Comparison of ENCODE assay signal across 1 cellular context in the genomic region with DNA sequence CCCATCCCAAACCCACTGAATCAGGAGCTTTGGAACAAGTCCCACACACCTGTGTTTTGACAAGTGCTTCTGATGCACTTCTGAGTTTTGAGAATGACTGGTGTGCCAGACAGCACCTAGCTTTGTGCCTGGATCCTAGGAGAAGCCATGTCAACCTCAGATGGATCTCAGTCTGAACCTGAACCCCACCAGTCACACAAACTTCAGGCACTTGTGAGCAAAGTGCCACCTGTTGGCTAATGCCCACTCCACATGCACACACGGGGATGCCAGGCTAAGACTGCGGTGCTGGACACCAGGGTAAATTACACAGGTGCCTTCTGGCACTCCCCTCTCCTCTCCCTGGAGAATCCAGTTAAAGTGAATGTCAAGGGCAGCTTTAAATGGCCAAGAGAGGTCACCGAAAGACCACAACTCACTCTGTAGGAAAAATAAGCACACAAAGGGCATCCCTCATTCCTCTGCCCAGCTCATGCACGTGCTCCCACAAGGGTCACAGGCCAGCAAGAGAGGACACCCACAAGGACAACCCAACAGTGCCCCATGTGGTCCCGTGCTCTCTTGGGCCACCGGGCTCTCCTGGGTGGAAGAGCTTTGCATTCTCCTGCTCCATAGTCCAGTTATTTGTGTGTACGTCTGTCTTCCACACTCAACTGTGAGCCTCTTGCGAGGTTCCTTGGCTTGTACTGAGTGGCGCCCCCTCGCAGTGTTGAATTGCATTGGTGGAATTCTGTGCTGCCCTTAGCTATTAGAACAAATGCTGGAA.
TF ChIP-seq lines count a peak whose summit lies in the region.

No MANE protein-coding gene starts in this region.

TF ChIP-seq in HepG2, 621 proteins besides CTCF, POLR2A, EP300 and RAD21 (continues in another document):
- no peak for TF ChIP-seq KMT2A (CRISPR knock-in tag; IDR thresholded peaks at IDR 0.05)
- TF ChIP-seq, protein P1, sequence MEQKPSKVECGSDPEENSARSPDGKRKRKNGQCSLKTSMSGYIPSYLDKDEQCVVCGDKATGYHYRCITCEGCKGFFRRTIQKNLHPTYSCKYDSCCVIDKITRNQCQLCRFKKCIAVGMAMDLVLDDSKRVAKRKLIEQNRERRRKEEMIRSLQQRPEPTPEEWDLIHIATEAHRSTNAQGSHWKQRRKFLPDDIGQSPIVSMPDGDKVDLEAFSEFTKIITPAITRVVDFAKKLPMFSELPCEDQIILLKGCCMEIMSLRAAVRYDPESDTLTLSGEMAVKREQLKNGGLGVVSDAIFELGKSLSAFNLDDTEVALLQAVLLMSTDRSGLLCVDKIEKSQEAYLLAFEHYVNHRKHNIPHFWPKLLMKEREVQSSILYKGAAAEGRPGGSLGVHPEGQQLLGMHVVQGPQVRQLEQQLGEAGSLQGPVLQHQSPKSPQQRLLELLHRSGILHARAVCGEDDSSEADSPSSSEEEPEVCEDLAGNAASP (CRISPR knock-in tag; IDR thresholded peaks at IDR 0.05; ENCODE audit: borderline replicate concordance): peak; percentile 44; the same call in 1 of the 2 replicates
- peak; percentile 46 for TF ChIP-seq XRCC5 (optimal IDR thresholded peaks at IDR 0.05; ENCODE audit: low read length)
- no peak for TF ChIP-seq FOXJ3 (CRISPR knock-in tag; IDR thresholded peaks at IDR 0.05; ENCODE audit: borderline replicate concordance)
- TF ChIP-seq, protein P2, sequence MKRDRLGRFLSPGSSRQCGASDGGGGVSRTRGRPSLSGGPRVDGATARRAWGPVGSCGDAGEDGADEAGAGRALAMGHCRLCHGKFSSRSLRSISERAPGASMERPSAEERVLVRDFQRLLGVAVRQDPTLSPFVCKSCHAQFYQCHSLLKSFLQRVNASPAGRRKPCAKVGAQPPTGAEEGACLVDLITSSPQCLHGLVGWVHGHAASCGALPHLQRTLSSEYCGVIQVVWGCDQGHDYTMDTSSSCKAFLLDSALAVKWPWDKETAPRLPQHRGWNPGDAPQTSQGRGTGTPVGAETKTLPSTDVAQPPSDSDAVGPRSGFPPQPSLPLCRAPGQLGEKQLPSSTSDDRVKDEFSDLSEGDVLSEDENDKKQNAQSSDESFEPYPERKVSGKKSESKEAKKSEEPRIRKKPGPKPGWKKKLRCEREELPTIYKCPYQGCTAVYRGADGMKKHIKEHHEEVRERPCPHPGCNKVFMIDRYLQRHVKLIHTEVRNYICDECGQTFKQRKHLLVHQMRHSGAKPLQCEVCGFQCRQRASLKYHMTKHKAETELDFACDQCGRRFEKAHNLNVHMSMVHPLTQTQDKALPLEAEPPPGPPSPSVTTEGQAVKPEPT (CRISPR knock-in tag; IDR thresholded peaks at IDR 0.05; ENCODE audit: low read depth): no peak
- TF ChIP-seq NR2F6 (IDR thresholded peaks at IDR 0.05): peak; percentile 82
- TF ChIP-seq NR2F6 (CRISPR knock-in tag; IDR thresholded peaks at IDR 0.05): peak; percentile 82
- no peak for TF ChIP-seq ZNF484 (CRISPR knock-in tag; IDR thresholded peaks at IDR 0.05; ENCODE audit: borderline replicate concordance, low read depth)
- peak; percentile 50; the same call in 1 of the 2 replicates for TF ChIP-seq HOXA3 (CRISPR knock-in tag; IDR thresholded peaks at IDR 0.05)
- TF ChIP-seq, protein P3, sequence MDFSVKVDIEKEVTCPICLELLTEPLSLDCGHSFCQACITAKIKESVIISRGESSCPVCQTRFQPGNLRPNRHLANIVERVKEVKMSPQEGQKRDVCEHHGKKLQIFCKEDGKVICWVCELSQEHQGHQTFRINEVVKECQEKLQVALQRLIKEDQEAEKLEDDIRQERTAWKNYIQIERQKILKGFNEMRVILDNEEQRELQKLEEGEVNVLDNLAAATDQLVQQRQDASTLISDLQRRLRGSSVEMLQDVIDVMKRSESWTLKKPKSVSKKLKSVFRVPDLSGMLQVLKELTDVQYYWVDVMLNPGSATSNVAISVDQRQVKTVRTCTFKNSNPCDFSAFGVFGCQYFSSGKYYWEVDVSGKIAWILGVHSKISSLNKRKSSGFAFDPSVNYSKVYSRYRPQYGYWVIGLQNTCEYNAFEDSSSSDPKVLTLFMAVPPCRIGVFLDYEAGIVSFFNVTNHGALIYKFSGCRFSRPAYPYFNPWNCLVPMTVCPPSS (IDR thresholded peaks at IDR 0.05): no peak
- no peak for TF ChIP-seq KAT8 (CRISPR knock-in tag; IDR thresholded peaks at IDR 0.05)
- TF ChIP-seq ZNF264 (CRISPR knock-in tag; IDR thresholded peaks at IDR 0.05): no peak
- TF ChIP-seq, protein P4, sequence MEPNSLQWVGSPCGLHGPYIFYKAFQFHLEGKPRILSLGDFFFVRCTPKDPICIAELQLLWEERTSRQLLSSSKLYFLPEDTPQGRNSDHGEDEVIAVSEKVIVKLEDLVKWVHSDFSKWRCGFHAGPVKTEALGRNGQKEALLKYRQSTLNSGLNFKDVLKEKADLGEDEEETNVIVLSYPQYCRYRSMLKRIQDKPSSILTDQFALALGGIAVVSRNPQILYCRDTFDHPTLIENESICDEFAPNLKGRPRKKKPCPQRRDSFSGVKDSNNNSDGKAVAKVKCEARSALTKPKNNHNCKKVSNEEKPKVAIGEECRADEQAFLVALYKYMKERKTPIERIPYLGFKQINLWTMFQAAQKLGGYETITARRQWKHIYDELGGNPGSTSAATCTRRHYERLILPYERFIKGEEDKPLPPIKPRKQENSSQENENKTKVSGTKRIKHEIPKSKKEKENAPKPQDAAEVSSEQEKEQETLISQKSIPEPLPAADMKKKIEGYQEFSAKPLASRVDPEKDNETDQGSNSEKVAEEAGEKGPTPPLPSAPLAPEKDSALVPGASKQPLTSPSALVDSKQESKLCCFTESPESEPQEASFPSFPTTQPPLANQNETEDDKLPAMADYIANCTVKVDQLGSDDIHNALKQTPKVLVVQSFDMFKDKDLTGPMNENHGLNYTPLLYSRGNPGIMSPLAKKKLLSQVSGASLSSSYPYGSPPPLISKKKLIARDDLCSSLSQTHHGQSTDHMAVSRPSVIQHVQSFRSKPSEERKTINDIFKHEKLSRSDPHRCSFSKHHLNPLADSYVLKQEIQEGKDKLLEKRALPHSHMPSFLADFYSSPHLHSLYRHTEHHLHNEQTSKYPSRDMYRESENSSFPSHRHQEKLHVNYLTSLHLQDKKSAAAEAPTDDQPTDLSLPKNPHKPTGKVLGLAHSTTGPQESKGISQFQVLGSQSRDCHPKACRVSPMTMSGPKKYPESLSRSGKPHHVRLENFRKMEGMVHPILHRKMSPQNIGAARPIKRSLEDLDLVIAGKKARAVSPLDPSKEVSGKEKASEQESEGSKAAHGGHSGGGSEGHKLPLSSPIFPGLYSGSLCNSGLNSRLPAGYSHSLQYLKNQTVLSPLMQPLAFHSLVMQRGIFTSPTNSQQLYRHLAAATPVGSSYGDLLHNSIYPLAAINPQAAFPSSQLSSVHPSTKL (CRISPR knock-in tag; IDR thresholded peaks at IDR 0.05): peak; percentile 49
- TF ChIP-seq MED1 (CRISPR knock-in tag; IDR thresholded peaks at IDR 0.05): peak; percentile 44; the same call in 1 of the 2 replicates
- TF ChIP-seq, protein P5, sequence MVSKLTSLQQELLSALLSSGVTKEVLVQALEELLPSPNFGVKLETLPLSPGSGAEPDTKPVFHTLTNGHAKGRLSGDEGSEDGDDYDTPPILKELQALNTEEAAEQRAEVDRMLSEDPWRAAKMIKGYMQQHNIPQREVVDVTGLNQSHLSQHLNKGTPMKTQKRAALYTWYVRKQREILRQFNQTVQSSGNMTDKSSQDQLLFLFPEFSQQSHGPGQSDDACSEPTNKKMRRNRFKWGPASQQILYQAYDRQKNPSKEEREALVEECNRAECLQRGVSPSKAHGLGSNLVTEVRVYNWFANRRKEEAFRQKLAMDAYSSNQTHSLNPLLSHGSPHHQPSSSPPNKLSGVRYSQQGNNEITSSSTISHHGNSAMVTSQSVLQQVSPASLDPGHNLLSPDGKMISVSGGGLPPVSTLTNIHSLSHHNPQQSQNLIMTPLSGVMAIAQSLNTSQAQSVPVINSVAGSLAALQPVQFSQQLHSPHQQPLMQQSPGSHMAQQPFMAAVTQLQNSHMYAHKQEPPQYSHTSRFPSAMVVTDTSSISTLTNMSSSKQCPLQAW (CRISPR knock-in tag; IDR thresholded peaks at IDR 0.05): peak; percentile 51
- peak; percentile 43; the same call in 1 of the 2 replicates for TF ChIP-seq GATAD2A (CRISPR knock-in tag; IDR thresholded peaks at IDR 0.05)
- TF ChIP-seq, protein P6, sequence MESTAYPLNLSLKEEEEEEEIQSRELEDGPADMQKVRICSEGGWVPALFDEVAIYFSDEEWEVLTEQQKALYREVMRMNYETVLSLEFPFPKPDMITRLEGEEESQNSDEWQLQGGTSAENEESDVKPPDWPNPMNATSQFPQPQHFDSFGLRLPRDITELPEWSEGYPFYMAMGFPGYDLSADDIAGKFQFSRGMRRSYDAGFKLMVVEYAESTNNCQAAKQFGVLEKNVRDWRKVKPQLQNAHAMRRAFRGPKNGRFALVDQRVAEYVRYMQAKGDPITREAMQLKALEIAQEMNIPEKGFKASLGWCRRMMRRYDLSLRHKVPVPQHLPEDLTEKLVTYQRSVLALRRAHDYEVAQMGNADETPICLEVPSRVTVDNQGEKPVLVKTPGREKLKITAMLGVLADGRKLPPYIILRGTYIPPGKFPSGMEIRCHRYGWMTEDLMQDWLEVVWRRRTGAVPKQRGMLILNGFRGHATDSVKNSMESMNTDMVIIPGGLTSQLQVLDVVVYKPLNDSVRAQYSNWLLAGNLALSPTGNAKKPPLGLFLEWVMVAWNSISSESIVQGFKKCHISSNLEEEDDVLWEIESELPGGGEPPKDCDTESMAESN (CRISPR knock-in tag; conservative IDR thresholded peaks at IDR 0.05): 0 out of 2 replicates have a peak, but pooled peaks have one; percentile 37
- TF ChIP-seq ADNP (CRISPR knock-in tag; IDR thresholded peaks at IDR 0.05): 0 out of 2 replicates have a peak, but pooled peaks have one; percentile 32
- TF ChIP-seq MAZ (IDR thresholded peaks at IDR 0.05; ENCODE audit: borderline replicate concordance, low read depth, low read length): no peak
- TF ChIP-seq MAZ (CRISPR knock-in tag; IDR thresholded peaks at IDR 0.05; ENCODE audit: low read depth): peak; percentile 29; the same call in 1 of the 2 replicates
- no peak for TF ChIP-seq NONO (IDR thresholded peaks at IDR 0.05)
- no peak for TF ChIP-seq NONO (CRISPR knock-in tag; conservative IDR thresholded peaks at IDR 0.05)
- TF ChIP-seq, protein P7, sequence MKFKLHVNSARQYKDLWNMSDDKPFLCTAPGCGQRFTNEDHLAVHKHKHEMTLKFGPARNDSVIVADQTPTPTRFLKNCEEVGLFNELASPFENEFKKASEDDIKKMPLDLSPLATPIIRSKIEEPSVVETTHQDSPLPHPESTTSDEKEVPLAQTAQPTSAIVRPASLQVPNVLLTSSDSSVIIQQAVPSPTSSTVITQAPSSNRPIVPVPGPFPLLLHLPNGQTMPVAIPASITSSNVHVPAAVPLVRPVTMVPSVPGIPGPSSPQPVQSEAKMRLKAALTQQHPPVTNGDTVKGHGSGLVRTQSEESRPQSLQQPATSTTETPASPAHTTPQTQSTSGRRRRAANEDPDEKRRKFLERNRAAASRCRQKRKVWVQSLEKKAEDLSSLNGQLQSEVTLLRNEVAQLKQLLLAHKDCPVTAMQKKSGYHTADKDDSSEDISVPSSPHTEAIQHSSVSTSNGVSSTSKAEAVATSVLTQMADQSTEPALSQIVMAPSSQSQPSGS (CRISPR knock-in tag; IDR thresholded peaks at IDR 0.05): no peak
- TF ChIP-seq ZNF224 (CRISPR knock-in tag; IDR thresholded peaks at IDR 0.05): 0 out of 2 replicates have a peak, but pooled peaks have one; percentile 62
- TF ChIP-seq PHB2 (IDR thresholded peaks at IDR 0.05; ENCODE audit: partially characterized antibody): no peak
- TF ChIP-seq RXRB (CRISPR knock-in tag; IDR thresholded peaks at IDR 0.05; ENCODE audit: borderline replicate concordance): no peak
- TF ChIP-seq, protein P8, sequence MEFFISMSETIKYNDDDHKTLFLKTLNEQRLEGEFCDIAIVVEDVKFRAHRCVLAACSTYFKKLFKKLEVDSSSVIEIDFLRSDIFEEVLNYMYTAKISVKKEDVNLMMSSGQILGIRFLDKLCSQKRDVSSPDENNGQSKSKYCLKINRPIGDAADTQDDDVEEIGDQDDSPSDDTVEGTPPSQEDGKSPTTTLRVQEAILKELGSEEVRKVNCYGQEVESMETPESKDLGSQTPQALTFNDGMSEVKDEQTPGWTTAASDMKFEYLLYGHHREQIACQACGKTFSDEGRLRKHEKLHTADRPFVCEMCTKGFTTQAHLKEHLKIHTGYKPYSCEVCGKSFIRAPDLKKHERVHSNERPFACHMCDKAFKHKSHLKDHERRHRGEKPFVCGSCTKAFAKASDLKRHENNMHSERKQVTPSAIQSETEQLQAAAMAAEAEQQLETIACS (CRISPR knock-in tag; IDR thresholded peaks at IDR 0.05): no peak
- TF ChIP-seq, protein P9, sequence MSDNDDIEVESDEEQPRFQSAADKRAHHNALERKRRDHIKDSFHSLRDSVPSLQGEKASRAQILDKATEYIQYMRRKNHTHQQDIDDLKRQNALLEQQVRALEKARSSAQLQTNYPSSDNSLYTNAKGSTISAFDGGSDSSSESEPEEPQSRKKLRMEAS (IDR thresholded peaks at IDR 0.05): peak; percentile 77
- peak; percentile 66 to 82; a peak in 3 of 4 replicates for TF ChIP-seq NR2F1 (CRISPR knock-in tag; IDR thresholded peaks at IDR 0.05)
- peak; percentile 98 for TF ChIP-seq ESRRA (CRISPR knock-in tag; IDR thresholded peaks at IDR 0.05; ENCODE audit: low read depth)
- TF ChIP-seq, protein P10, sequence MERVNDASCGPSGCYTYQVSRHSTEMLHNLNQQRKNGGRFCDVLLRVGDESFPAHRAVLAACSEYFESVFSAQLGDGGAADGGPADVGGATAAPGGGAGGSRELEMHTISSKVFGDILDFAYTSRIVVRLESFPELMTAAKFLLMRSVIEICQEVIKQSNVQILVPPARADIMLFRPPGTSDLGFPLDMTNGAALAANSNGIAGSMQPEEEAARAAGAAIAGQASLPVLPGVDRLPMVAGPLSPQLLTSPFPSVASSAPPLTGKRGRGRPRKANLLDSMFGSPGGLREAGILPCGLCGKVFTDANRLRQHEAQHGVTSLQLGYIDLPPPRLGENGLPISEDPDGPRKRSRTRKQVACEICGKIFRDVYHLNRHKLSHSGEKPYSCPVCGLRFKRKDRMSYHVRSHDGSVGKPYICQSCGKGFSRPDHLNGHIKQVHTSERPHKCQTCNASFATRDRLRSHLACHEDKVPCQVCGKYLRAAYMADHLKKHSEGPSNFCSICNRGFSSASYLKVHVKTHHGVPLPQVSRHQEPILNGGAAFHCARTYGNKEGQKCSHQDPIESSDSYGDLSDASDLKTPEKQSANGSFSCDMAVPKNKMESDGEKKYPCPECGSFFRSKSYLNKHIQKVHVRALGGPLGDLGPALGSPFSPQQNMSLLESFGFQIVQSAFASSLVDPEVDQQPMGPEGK (CRISPR knock-in tag; IDR thresholded peaks at IDR 0.05): 0 out of 2 replicates have a peak, but pooled peaks have one; percentile 30
- TF ChIP-seq RARA (CRISPR knock-in tag; IDR thresholded peaks at IDR 0.05): peak; percentile 73
- peak; percentile 61; the same call in 1 of the 2 replicates for TF ChIP-seq NR2F2 (IDR thresholded peaks at IDR 0.05; ENCODE audit: borderline replicate concordance, low read depth)
- no peak for TF ChIP-seq ZFP36L1 (CRISPR knock-in tag; IDR thresholded peaks at IDR 0.05)
- 0 out of 2 replicates have a peak, but pooled peaks have one; percentile 28 for TF ChIP-seq ZNF501 (CRISPR knock-in tag; IDR thresholded peaks at IDR 0.05)
